9 cellular contexts compared by ENCODE assay signal in genomic region chr7:151439855-151440798, GRCh38. TPM values are rescaled to one million over a fixed set of nuclear protein-coding genes. Genes with fewer than 3 reads are reported as not detected.
DNase-seq lines count a peak whose midpoint lies in the region; ATAC-seq and TF ChIP-seq lines count a peak whose summit lies in the region.
"Had no signal": no experiment of that assay in that cellular context is flagged by ENCODE, and none has a peak within 500 bp of the region (broad histone marks: within the 10 kb centered on the region; RNA-seq: fewer than 3 reads in every experiment).

Gene CRYGN, minus strand, starts transcription at chr7:151440141. Its CDS starts 224 bp downstream, at chr7:151439917.

- TF ChIP-seq RAD21 in SK-N-SH (IDR thresholded peaks at IDR 0.05; ENCODE audit: low read length), result no peak

- peak within 1 kb of the TSS; percentile 22 for H3K18ac ChIP-seq in trophoblast cell (ENCODE audit: low read length)

- H3K79me1 ChIP-seq in trophoblast cell (ENCODE audit: low read length), result peaks cover 14% of the 10 kb centered on the region

- H3K9me3 ChIP-seq in Caco-2, result no peaks in the 10 kb centered on the region
- H3K9me3 ChIP-seq in SK-N-SH, result no peaks in the 10 kb centered on the region
- no peaks in the 10 kb centered on the region for H3K9me3 ChIP-seq in esophagus squamous epithelium
- peaks cover 3% of the 10 kb centered on the region for H3K9me3 ChIP-seq in trophoblast cell (ENCODE audit: insufficient read depth, low read depth, low read length)
- H3K9me3 ChIP-seq: body of pancreas had no signal

- peak within 1 kb of the TSS; percentile 69 for H4K91ac ChIP-seq in trophoblast cell (ENCODE audit: low read depth, low read length)

- intact Hi-C loops in Caco-2 (cut with micrococcal nuclease; ENCODE audit: unreplicated experiment), result no loop called here
- intact Hi-C loops in esophagus squamous epithelium (cut with DNase I), result no loop called here

- no peaks in the 10 kb centered on the region for H3K4me1 Mint-ChIP-seq in Caco-2 (ENCODE audit: low read depth, unreplicated experiment)

- H2BK120ac ChIP-seq in trophoblast cell (ENCODE audit: insufficient read depth, low read length, poor library complexity), result peak within 1 kb of the TSS; percentile 15

- H3K4me1 ChIP-seq in Caco-2 (no peaks in the 10 kb centered on the region), SK-N-SH (ENCODE audit: control insufficient read depth in 1 of 2, insufficient read depth in 2 of 2, low read depth in 1 of 2, low read length in 1 of 2) (peaks cover 0 to 20% of the 10 kb centered on the region in 2 experiments; a peak in 2 of 4 replicates), esophagus squamous epithelium (peaks cover 6 to 27% (median 15%) of the 10 kb centered on the region in 3 donors), trophoblast cell (ENCODE audit: control insufficient read depth in 1 of 2, insufficient read depth in 2 of 2, low read length in 2 of 2) (peaks cover 28 to 33% of the 10 kb centered on the region in 2 experiments)

- H3K4ac ChIP-seq in trophoblast cell (ENCODE audit: low read depth, low read length), result no peak within 1 kb of the TSS

- no peaks in the 10 kb centered on the region for H4K20me1 ChIP-seq in SK-N-SH (ENCODE audit: insufficient read depth)

- WGBS in SK-N-SH (ENCODE audit: low lambda C conversion rate), result 54% methylated on average over 47 of the region's 51 CpGs
- WGBS in esophagus squamous epithelium, 2 donors, result 12 to 29% methylated on average over 12 to 16 of the region's 51 CpGs
- no CpG with 5 or more reads among the region's 51 CpGs for WGBS in trophoblast cell (ENCODE audit: extremely low coverage, insufficient coverage, insufficient read length)

- H3K4me2 ChIP-seq in SK-N-SH (no peak within 1 kb of the TSS), trophoblast cell (ENCODE audit: low read length) (peak within 1 kb of the TSS; percentile 63)

- H3K27ac ChIP-seq in SK-N-SH (ENCODE audit: low read depth in 2 of 2, low read length in 1 of 2), result no peak within 1 kb of the TSS
- peak within 1 kb of the TSS in 3 of 4 donors; percentile 14 to 75 (median 25) for H3K27ac ChIP-seq in esophagus squamous epithelium
- no peak within 1 kb of the TSS for H3K27ac ChIP-seq in trophoblast cell (ENCODE audit: low read depth, low read length)
- H3K27ac ChIP-seq: body of pancreas had no signal

- H3K4me3 Mint-ChIP-seq in Caco-2 (ENCODE audit: unreplicated experiment), result peak within 1 kb of the TSS; percentile 60

- no peak within 1 kb of the TSS for H3K9ac ChIP-seq in SK-N-SH
- H3K9ac ChIP-seq in trophoblast cell (ENCODE audit: low read length), result no peak within 1 kb of the TSS

- peak within 1 kb of the TSS; percentile 20 for H2AK5ac ChIP-seq in trophoblast cell (ENCODE audit: low read length)

- H3K9me3 Mint-ChIP-seq in Caco-2 (ENCODE audit: unreplicated experiment), result no peaks in the 10 kb centered on the region

- H3K36me3 ChIP-seq in Caco-2 (ENCODE audit: control insufficient read depth, insufficient read depth, low read length), result no peaks in the 10 kb centered on the region
- no peaks in the 10 kb centered on the region for H3K36me3 ChIP-seq in SK-N-SH (replicated peaks in 1 of 2; ENCODE audit: control insufficient read depth in 1 of 2, insufficient read depth in 2 of 2, low read length in 1 of 2)
- no peaks in the 10 kb centered on the region for H3K36me3 ChIP-seq in esophagus squamous epithelium
- H3K36me3 ChIP-seq in trophoblast cell (ENCODE audit: control insufficient read depth in 1 of 2, insufficient read depth in 2 of 2, low read length in 2 of 2), result no peaks in the 10 kb centered on the region

- no peak for ATAC-seq in HG02884 (IDR thresholded peaks at IDR 0.05; ENCODE audit: unreplicated experiment)

- peak within 1 kb of the TSS; percentile 51 for H4K8ac ChIP-seq in trophoblast cell (ENCODE audit: low read depth, low read length)

- no peaks in the 10 kb centered on the region for H3F3A ChIP-seq in SK-N-SH (replicated peaks; ENCODE audit: insufficient read depth)

- BruUV-seq in Caco-2 (replicated peaks; lab: Mats Ljungman, UMichigan), result no TSS peak

- H3K36me3 Mint-ChIP-seq in Caco-2 (ENCODE audit: insufficient read depth, unreplicated experiment), result no peaks in the 10 kb centered on the region

- no peaks in the 10 kb centered on the region for H3K9me2 ChIP-seq in SK-N-SH

- TF ChIP-seq CTCF in Caco-2 (IDR thresholded peaks at IDR 0.05; ENCODE audit: insufficient read depth in 1 of 2, low read depth in 1 of 2, low read length in 1 of 2, severe bottlenecking in 1 of 2, unreplicated experiment in 1 of 2) (no peak), SK-N-SH (IDR thresholded peaks at IDR 0.05) (no peak), esophagus squamous epithelium (IDR thresholded peaks at IDR 0.05) (no peak)

- peak within 1 kb of the TSS; percentile 33 for H3K4me3 ChIP-seq in Caco-2 (ENCODE audit: low read depth, low read length)
- H3K4me3 ChIP-seq in SK-N-SH (ENCODE audit: low read depth in 2 of 2, low read length in 1 of 2), result peak within 1 kb of the TSS in 1 of 2 experiments; percentile 19; a peak in 1 of 4 replicates
- H3K4me3 ChIP-seq in esophagus squamous epithelium, result peak within 1 kb of the TSS in 3 of 4 donors; percentile 22 to 56 (median 35)
- peak within 1 kb of the TSS; percentile 10 for H3K4me3 ChIP-seq in trophoblast cell (ENCODE audit: low read depth, low read length)
- H3K4me3 ChIP-seq: body of pancreas had no signal

- H4K12ac ChIP-seq in trophoblast cell (ENCODE audit: low read depth, low read length), result no peak within 1 kb of the TSS

- no peak within 1 kb of the TSS for H3K23ac ChIP-seq in trophoblast cell (ENCODE audit: low read length)

- H3K14ac ChIP-seq in trophoblast cell (ENCODE audit: low read length), result peak within 1 kb of the TSS; percentile 40

- no peak for TF ChIP-seq EP300 in SK-N-SH (IDR thresholded peaks at IDR 0.05; ENCODE audit: borderline replicate concordance in 1 of 2, low read depth in 1 of 2, low read length in 1 of 2)

- H3K27me3 ChIP-seq in Caco-2 (replicated peaks; ENCODE audit: control insufficient read depth, insufficient read depth, low read length) (no peaks in the 10 kb centered on the region), SK-N-SH (ENCODE audit: insufficient read depth) (no peaks in the 10 kb centered on the region; the same call in 1 of the 2 replicates), esophagus squamous epithelium (peaks cover 0 to 47% (median 2%) of the 10 kb centered on the region in 4 donors), trophoblast cell (ENCODE audit: insufficient read depth, low read length) (no peaks in the 10 kb centered on the region)
- H3K27me3 ChIP-seq: body of pancreas had no signal

- no peak within 1 kb of the TSS for H2BK5ac ChIP-seq in trophoblast cell (ENCODE audit: low read depth, low read length, poor library complexity)

- no peak within 1 kb of the TSS for H3K27ac Mint-ChIP-seq in Caco-2 (ENCODE audit: unreplicated experiment)

- H3K79me2 ChIP-seq in SK-N-SH (ENCODE audit: insufficient read depth), result no peaks in the 10 kb centered on the region
- H3K79me2 ChIP-seq in trophoblast cell (ENCODE audit: control insufficient read depth, insufficient read depth, low read length, poor library complexity), result no peaks in the 10 kb centered on the region

- DNase-seq in Caco-2 (peak; percentile 21 to 32), SK-N-SH (peak; percentile 78), esophagus squamous epithelium (lab: John Stamatoyannopoulos, UW) (no peak), trophoblast cell (no peak), CD1c-positive myeloid dendritic cell (ENCODE audit: extremely low spot score) (no peak), NCI-H2107 treated with DMSO at 0.1 percent for 48 hours (lab: John Stamatoyannopoulos, UW; ENCODE audit: unreplicated experiment) (no peak), globus pallidus (ENCODE audit: low spot score) (no peak)

- CTCF ChIA-PET in Caco-2 (lab: Charles Lee), result interaction anchor here (0.5 kb wide), 1 partner anchor 274 kb away, joined by 3 read pairs; no protein-coding TSS in a partner anchor
- CTCF ChIA-PET in SK-N-SH (lab: Yijun Ruan, JAX), result interaction anchor here (0.8 to 6.3 kb wide), 4 partner anchors 9 to 130 kb away, joined by 3 to 43 read pairs (median 5); no protein-coding TSS in a partner anchor

- TF ChIP-seq POLR2A in esophagus squamous epithelium (IDR thresholded peaks at IDR 0.05), result no peak

- peak within 1 kb of the TSS; percentile 30 for H2BK12ac ChIP-seq in trophoblast cell (ENCODE audit: low read length)

- H2AFZ ChIP-seq in SK-N-SH (ENCODE audit: low read depth) (no peak within 1 kb of the TSS), trophoblast cell (ENCODE audit: insufficient read depth, low read length, poor library complexity) (no peak within 1 kb of the TSS)

- POLR2A ChIA-PET in Caco-2 (lab: Charles Lee), result no interaction called here
- POLR2A ChIA-PET in SK-N-SH (lab: Yijun Ruan, JAX), result no interaction called here

- no peaks in the 10 kb centered on the region for H3K27me3 Mint-ChIP-seq in Caco-2 (ENCODE audit: insufficient read depth, unreplicated experiment)

TF ChIP-seq in SK-N-SH, 30 proteins besides CTCF, POLR2A, EP300 and RAD21 (continues in another document):
- TF ChIP-seq MEF2A (IDR thresholded peaks at IDR 0.05; ENCODE audit: borderline replicate concordance, low read depth) (no peak), GATA2 (CRISPR knock-in tag; IDR thresholded peaks at IDR 0.05) (no peak)

RNA-seq across cellular contexts. Expression of gene CRYGN, which starts in this region (rescaled TPM):
- total RNA-seq in Caco-2 (2022), result not detected in 2 replicates
- not detected in 2 replicates for polyA plus RNA-seq in SK-N-SH (2012; rRNA removed)
- polyA plus RNA-seq in SK-N-SH (2012; cell fraction: cytosol; rRNA removed), result 0.03 TPM in 1 of 2 replicates, not detected in the other
- 0.06 TPM in 1 of 2 replicates, not detected in the other for polyA plus RNA-seq in SK-N-SH (2012; cell fraction: nucleus; rRNA removed)
- total RNA-seq in esophagus squamous epithelium, result under 1 TPM in 1 of 4 donors, not detected in 3; 0.19 TPM
- polyA plus RNA-seq in trophoblast cell (2013), result 0.16 and 0.26 TPM in 2 replicates
- total RNA-seq: body of pancreas had no signal

Comparison
In these comparisons a context has a peak if more than half of its experiments do, and no peak if none do; other contexts are left out.
1. Peak in DNase-seq and H3K4me3 ChIP-seq in Caco-2; RNA of the gene not detected or under 1 TPM.
2. Peak in DNase-seq in SK-N-SH; RNA of the gene not detected or under 1 TPM.
3. H3K27ac ChIP-seq: peak in esophagus squamous epithelium (3 of 4); none in SK-N-SH (0 of 2) and trophoblast cell (single experiment).